ENCODE assay signal across 8 cellular contexts in the genomic region with DNA sequence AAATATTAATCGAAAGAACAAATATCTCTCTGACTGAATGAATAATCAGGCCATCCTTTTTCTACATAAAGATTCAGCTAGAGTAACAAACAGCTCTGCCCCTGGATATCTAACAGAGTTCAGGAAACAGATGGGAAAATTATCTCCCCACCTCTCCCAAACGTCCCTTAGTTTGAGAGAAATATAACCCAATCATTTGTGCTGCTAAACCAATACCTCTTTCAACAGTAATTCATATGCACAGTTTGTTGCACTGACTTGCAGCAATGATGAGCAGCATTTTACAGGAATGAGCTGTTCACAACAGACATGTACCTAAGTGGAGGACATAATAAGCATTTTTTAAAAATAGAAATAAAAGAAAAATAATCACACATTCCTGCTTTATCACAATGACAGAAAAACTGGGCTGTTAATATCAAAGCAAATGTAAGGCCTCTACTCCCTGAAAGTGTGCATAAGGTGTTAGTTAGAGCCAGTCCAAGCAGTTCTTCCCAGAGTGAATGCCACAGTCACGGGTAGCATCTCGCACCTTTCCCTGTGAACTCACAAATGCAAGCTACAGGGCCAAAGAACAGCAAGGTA. TPM values are rescaled to one million over a fixed set of nuclear protein-coding genes. Genes with fewer than 3 reads are reported as not detected.
DNase-seq lines count a peak whose midpoint lies in the region; ATAC-seq and TF ChIP-seq lines count a peak whose summit lies in the region.

No MANE protein-coding gene starts in this region.

- no peak for ATAC-seq in activated CD8-positive, alpha-beta T cell treated with anti-CD3 and anti-CD28 coated beads for 36 hours
- ATAC-seq in right cardiac atrium (no peak), HG03175 (IDR thresholded peaks at IDR 0.05; ENCODE audit: unreplicated experiment) (no peak)
- no peak for ATAC-seq in activated CD4-positive, CD25-positive, alpha-beta regulatory T cell treated with anti-CD3 and anti-CD28 coated beads, Interleukin-2, amount 50 U/mL, for 24 hours

- peaks cover 12% of the 10 kb centered on the region for H3K36me3 Mint-ChIP-seq in activated CD8-positive, alpha-beta T cell treated with anti-CD3 and anti-CD28 coated beads for 36 hours (ENCODE audit: low read depth)

- CTCF ChIA-PET in activated CD8-positive, alpha-beta T cell treated with anti-CD3 and anti-CD28 coated beads for 36 hours (lab: Charles Lee) = interaction anchor here (0.6 to 16.3 kb wide), 5 partner anchors 9 to 739 kb away, joined by 3 to 334 read pairs (median 3); no protein-coding TSS in a partner anchor

- intact Hi-C loops in activated CD8-positive, alpha-beta T cell treated with anti-CD3 and anti-CD28 coated beads for 36 hours (cut with micrococcal nuclease) = no loop called here
- intact Hi-C loops in right cardiac atrium (cut with DNase I) (loop anchor here in 2 of 4 donors (10.0 kb wide), 2 partner anchors 55 to 345 kb away; no protein-coding TSS in a partner anchor), spleen (cut with DNase I; ENCODE audit: low total_unique reads) (loop anchor here (5.0 to 10.0 kb wide), 2 partner anchors 55 to 738 kb away; no protein-coding TSS in a partner anchor)

- DNase-seq in DMS79 treated with DMSO at 0.1 percent for 48 hours (lab: John Stamatoyannopoulos, UW) (peak; percentile 19), DMS79 (lab: John Stamatoyannopoulos, UW) (no peak), right cardiac atrium (no peak), spleen (no peak), NCI-H510A treated with DMSO at 0.1 percent for 48 hours (lab: John Stamatoyannopoulos, UW) (no peak)
- DNase-seq in activated CD8-positive, alpha-beta T cell treated with anti-CD3 and anti-CD28 coated beads for 36 hours = no peak

- WGBS in right cardiac atrium = 20% methylated on average over 4 of the region's 4 CpGs
- 50 to 59% (median 55%) methylated on average over 4 of the region's 4 CpGs for WGBS in spleen, 5 donors

- H3K27me3 ChIP-seq in right cardiac atrium (ENCODE audit: control insufficient read depth, insufficient read depth) = no peaks in the 10 kb centered on the region
- no peaks in the 10 kb centered on the region for H3K27me3 ChIP-seq in spleen (replicated peaks in 1 of 7)

- no peak overlapping the region for H3K27ac Mint-ChIP-seq in activated CD8-positive, alpha-beta T cell treated with anti-CD3 and anti-CD28 coated beads for 36 hours

- no peaks in the 10 kb centered on the region for H3K9me3 Mint-ChIP-seq in activated CD8-positive, alpha-beta T cell treated with anti-CD3 and anti-CD28 coated beads for 36 hours

- no peak for TF ChIP-seq POLR2A in spleen (IDR thresholded peaks at IDR 0.05)

- no peak for TF ChIP-seq CTCF in activated CD8-positive, alpha-beta T cell treated with anti-CD3 and anti-CD28 coated beads for 36 hours (IDR thresholded peaks at IDR 0.05)
- no peak for TF ChIP-seq CTCF in spleen (IDR thresholded peaks at IDR 0.05 in 8 of 11, conservative IDR thresholded peaks at IDR 0.05 in 3 of 11)

- peaks cover 10% of the 10 kb centered on the region for H3K4me1 ChIP-seq in right cardiac atrium (ENCODE audit: control insufficient read depth, insufficient read depth, low read length)
- H3K4me1 ChIP-seq in spleen = peaks cover 21 to 76% (median 46%) of the 10 kb centered on the region in 6 donors

- H3K27me3 Mint-ChIP-seq in activated CD8-positive, alpha-beta T cell treated with anti-CD3 and anti-CD28 coated beads for 36 hours = no peaks in the 10 kb centered on the region

- peaks cover 36% of the 10 kb centered on the region for H3K4me1 Mint-ChIP-seq in activated CD8-positive, alpha-beta T cell treated with anti-CD3 and anti-CD28 coated beads for 36 hours (ENCODE audit: low read depth)

- POLR2A ChIA-PET in activated CD8-positive, alpha-beta T cell treated with anti-CD3 and anti-CD28 coated beads for 36 hours (lab: Charles Lee) = interaction anchor here (1.7 kb wide), 1 partner anchor 13 kb away, joined by 5 read pairs; no protein-coding TSS in a partner anchor

- peak overlapping the region; percentile 94 for H3K4me3 Mint-ChIP-seq in activated CD8-positive, alpha-beta T cell treated with anti-CD3 and anti-CD28 coated beads for 36 hours

- peak overlapping the region; percentile 64 for H3K4me3 ChIP-seq in right cardiac atrium (ENCODE audit: low read length)
- peak overlapping the region; percentile 5 to 99 (median 82) for H3K4me3 ChIP-seq in spleen

- peak overlapping the region; percentile 91 for H3K27ac ChIP-seq in right cardiac atrium (ENCODE audit: low read length)
- peak overlapping the region in 6 of 8 donors; percentile 3 to 95 (median 90) for H3K27ac ChIP-seq in spleen

- H3K9me3 ChIP-seq in right cardiac atrium (ENCODE audit: control insufficient read depth, low read length) (no peaks in the 10 kb centered on the region), spleen (no peaks in the 10 kb centered on the region)

- H3K36me3 ChIP-seq in spleen = peaks cover 0 to 4% (median 0%) of the 10 kb centered on the region in 6 donors

RNA-seq across cellular contexts. Expression of gene CREB3L2, which starts 2.3 kb away (rescaled TPM):
- 10 to 100 TPM; 21.0 to 24.4 TPM for total RNA-seq in activated CD8-positive, alpha-beta T cell treated with anti-CD3 and anti-CD28 coated beads for 36 hours
- 10 to 100 TPM; 37.0 to 75.1 (median 39.8) TPM for total RNA-seq in right cardiac atrium
- 10.7 TPM for polyA plus RNA-seq in right cardiac atrium
- total RNA-seq in spleen = 10 to 100 TPM; 29.3 to 68.4 (median 44.9) TPM
- polyA plus RNA-seq in spleen = 1 to 10 TPM; 3.5 to 6.1 (median 5.4) TPM
